8 cellular contexts compared by ENCODE assay signal in the genomic region with DNA sequence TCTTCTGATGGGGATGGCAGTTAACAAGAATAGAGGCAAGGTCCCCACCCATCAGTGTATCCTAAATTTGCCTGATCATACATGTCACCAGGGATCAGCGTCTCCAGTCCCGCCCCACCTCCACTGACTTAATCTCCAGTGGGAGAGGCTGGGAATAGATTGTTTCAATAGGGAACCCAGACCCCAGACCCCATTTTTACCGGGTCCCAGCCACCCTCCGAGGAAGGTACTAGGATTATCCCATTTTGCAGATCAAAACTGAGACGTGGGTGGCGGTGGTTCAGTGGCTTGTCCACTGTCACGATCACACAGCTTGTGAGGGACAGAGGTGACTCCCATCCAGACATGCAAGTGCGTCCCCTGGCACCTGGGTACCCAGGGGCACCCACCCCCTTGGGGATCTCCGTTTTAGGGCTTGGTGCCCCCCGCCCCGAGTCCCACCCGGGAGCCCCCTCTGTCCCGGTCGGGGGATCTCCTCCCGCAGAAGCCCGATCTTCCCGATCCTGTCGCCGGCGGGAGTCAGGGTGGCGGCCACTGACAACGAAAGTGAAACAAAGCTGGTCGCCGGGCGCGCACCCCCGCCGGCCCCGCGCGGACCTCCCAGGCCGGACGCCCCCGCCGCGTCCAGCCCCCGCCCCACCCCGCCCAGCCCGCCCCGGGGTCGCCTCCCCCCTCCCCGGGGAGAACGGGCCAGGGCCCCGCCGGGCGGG. TPM values are rescaled to one million over a fixed set of nuclear protein-coding genes. Genes with fewer than 3 reads are reported as not detected.
DNase-seq lines count a peak whose midpoint lies in the region; TF ChIP-seq lines count a peak whose summit lies in the region.

No MANE protein-coding gene starts in this region.

- H3K36me3 ChIP-seq in CD8-positive, alpha-beta memory T cell (ENCODE audit: insufficient read depth, low read length), result no peaks in the 10 kb centered on the region
- H3K36me3 ChIP-seq in OCI-LY7 (ENCODE audit: insufficient read depth, low read length) (no peaks in the 10 kb centered on the region), adrenal gland (replicated peaks in 1 of 2) (no peaks in the 10 kb centered on the region), right atrium auricular region (no peaks in the 10 kb centered on the region)

- H3K27ac ChIP-seq in CD8-positive, alpha-beta memory T cell (ENCODE audit: low read depth, low read length), result peak overlapping the region; percentile 78
- H3K27ac ChIP-seq in H9 (ENCODE audit: insufficient read length, low read depth, low read length) (no peak overlapping the region), OCI-LY7 (ENCODE audit: low read depth, low read length, poor library complexity, severe bottlenecking) (no peak overlapping the region), adrenal gland (peak overlapping the region; percentile 59 to 100 (median 97)), right atrium auricular region (peak overlapping the region; percentile 98)

- intact Hi-C loops in OCI-LY7 (cut with micrococcal nuclease; ENCODE audit: unreplicated experiment) (loop anchor here (5.0 kb wide), 1 partner anchor 77 kb away; a partner anchor contains a TSS), adrenal gland (cut with DNase I) (no loop called here), posterior vena cava (cut with DNase I) (no loop called here)

- H4K5ac ChIP-seq in H9 (ENCODE audit: insufficient read length, low read depth, low read length), result no peak overlapping the region

- H3K9me3 ChIP-seq in CD8-positive, alpha-beta memory T cell (ENCODE audit: low read length), result no peaks in the 10 kb centered on the region
- H3K9me3 ChIP-seq in H9 (ENCODE audit: control insufficient read depth, low read depth, low read length) (no peaks in the 10 kb centered on the region), OCI-LY7 (ENCODE audit: low read length) (no peaks in the 10 kb centered on the region), adrenal gland (replicated peaks in 1 of 3) (no peaks in the 10 kb centered on the region), right atrium auricular region (no peaks in the 10 kb centered on the region)

- H3K79me2 ChIP-seq in H9 (ENCODE audit: insufficient read depth, low read length), result peaks cover 2% of the 10 kb centered on the region; the same call in 1 of the 2 replicates
- H3K79me2 ChIP-seq in OCI-LY7 (ENCODE audit: insufficient read depth, low read depth, low read length), result no peaks in the 10 kb centered on the region

- H2BK15ac ChIP-seq in H9 (ENCODE audit: low read depth, low read length), result no peak overlapping the region

- H3K4me1 ChIP-seq in CD8-positive, alpha-beta memory T cell (ENCODE audit: insufficient read depth, low read length), result peaks cover 36% of the 10 kb centered on the region
- H3K4me1 ChIP-seq in H9 (ENCODE audit: insufficient read depth, low read length), result peaks cover 3% of the 10 kb centered on the region; the same call in 1 of the 2 replicates
- H3K4me1 ChIP-seq in OCI-LY7 (ENCODE audit: insufficient read depth, low read length, poor library complexity, severe bottlenecking), result peaks cover 43% of the 10 kb centered on the region
- peaks cover 14 to 48% of the 10 kb centered on the region in 2 donors for H3K4me1 ChIP-seq in adrenal gland (replicated peaks in 1 of 2)
- H3K4me1 ChIP-seq in right atrium auricular region, result peaks cover 0 to 64% of the 10 kb centered on the region in 2 donors

- peak overlapping the region; percentile 95 to 99 (median 97) for H3K27ac Mint-ChIP-seq in CD8-positive, alpha-beta memory T cell
- peak overlapping the region; percentile 65 to 93 (median 84); a peak in 6 of 7 replicates for H3K27ac Mint-ChIP-seq in H9

- peak; percentile 29 to 67 (median 34) for DNase-seq in CD8-positive, alpha-beta memory T cell
- DNase-seq in H9, result peak; percentile 34
- no peak for DNase-seq in OCI-LY7 (ENCODE audit: low spot score)
- peak; percentile 38 to 74 (median 63) for DNase-seq in adrenal gland
- no peak for DNase-seq in right atrium auricular region (ENCODE audit: low spot score)
- DNase-seq in posterior vena cava (ENCODE audit: low spot score), result peak; percentile 83
- DNase-seq in NCI-H774 (lab: John Stamatoyannopoulos, UW), result no peak
- DNase-seq in NOMO-1 treated with dmso at 0.1 percent for 144 hours (lab: John Stamatoyannopoulos, UW; ENCODE audit: unreplicated experiment), result no peak

- no peak overlapping the region for H2BK5ac ChIP-seq in H9 (ENCODE audit: insufficient read length, low read length)

- peaks cover 51 to 67% (median 62%) of the 10 kb centered on the region in 3 donors for H3K4me1 Mint-ChIP-seq in CD8-positive, alpha-beta memory T cell
- peaks cover 41 to 43% of the 10 kb centered on the region in 2 experiments for H3K4me1 Mint-ChIP-seq in H9

- H3K4me2 ChIP-seq in H9 (ENCODE audit: insufficient read depth, insufficient read length, low read length) (peak overlapping the region; percentile 99), OCI-LY7 (ENCODE audit: low read length) (peak overlapping the region; percentile 90)

- H3K9ac ChIP-seq in H9 (ENCODE audit: extremely low read depth, insufficient read length, low read length), result peak overlapping the region; percentile 24

- WGBS in H9 (ENCODE audit: extremely low coverage, insufficient read length, low lambda C conversion rate), result no CpG with 5 or more reads among the region's 46 CpGs
- WGBS in adrenal gland, 4 donors, result 1 to 11% (median 3%) methylated on average over 3 to 43 of the region's 46 CpGs

- peaks cover 24% of the 10 kb centered on the region for H3K23me2 ChIP-seq in H9 (ENCODE audit: insufficient read length, low read depth, low read length, poor library complexity, severe bottlenecking)

- no peaks in the 10 kb centered on the region for H4K20me1 ChIP-seq in H9 (ENCODE audit: control insufficient read depth, insufficient read depth, insufficient read length)
- no peaks in the 10 kb centered on the region for H4K20me1 ChIP-seq in OCI-LY7 (ENCODE audit: insufficient read depth, low read length)

- H3K79me1 ChIP-seq in H9 (ENCODE audit: insufficient read depth, low read depth, low read length, poor library complexity, severe bottlenecking), result no peaks in the 10 kb centered on the region

- no peak overlapping the region for H2AK5ac ChIP-seq in H9 (ENCODE audit: insufficient read length, low read length)

- H3K4ac ChIP-seq in H9 (ENCODE audit: low read depth, low read length), result no peak overlapping the region

- no peak overlapping the region for H3K23ac ChIP-seq in H9 (ENCODE audit: insufficient read length, low read depth, low read length)

- H3K27me3 ChIP-seq in CD8-positive, alpha-beta memory T cell (ENCODE audit: insufficient read depth, low read length, poor library complexity, severe bottlenecking), result no peaks in the 10 kb centered on the region
- H3K27me3 ChIP-seq in H9 (ENCODE audit: insufficient read depth, low read length) (no peaks in the 10 kb centered on the region), adrenal gland (no peaks in the 10 kb centered on the region), right atrium auricular region (no peaks in the 10 kb centered on the region)

- H3K9me2 ChIP-seq in OCI-LY7 (ENCODE audit: insufficient read depth, low read length), result no peaks in the 10 kb centered on the region

- peaks cover 0 to 1% (median 0%) of the 10 kb centered on the region in 5 donors for H3K9me3 Mint-ChIP-seq in CD8-positive, alpha-beta memory T cell
- H3K9me3 Mint-ChIP-seq in H9, result no peaks in the 10 kb centered on the region

- CTCF ChIA-PET in CD8-positive, alpha-beta memory T cell (lab: Charles Lee), result interaction anchor here (1.0 kb wide), 1 partner anchor 43 kb away, joined by 3 read pairs; no protein-coding TSS in a partner anchor
- CTCF ChIA-PET in OCI-LY7 (lab: Charles Lee; ENCODE audit: unreplicated experiment), result interaction anchor here (0.6 kb wide), 2 partner anchors 256 to 452 kb away, joined by 4 to 11 read pairs; no protein-coding TSS in a partner anchor

- H3K18ac ChIP-seq in H9 (ENCODE audit: insufficient read length, low read depth, low read length), result no peak overlapping the region

- no peak overlapping the region for H2BK120ac ChIP-seq in H9 (ENCODE audit: low read depth, low read length, poor library complexity, severe bottlenecking)

- peak overlapping the region; percentile 61 for H3K4me3 ChIP-seq in CD8-positive, alpha-beta memory T cell (ENCODE audit: low read length)
- H3K4me3 ChIP-seq in OCI-LY7 (ENCODE audit: low read depth, low read length, poor library complexity, severe bottlenecking), result peak overlapping the region; percentile 78
- H3K4me3 ChIP-seq in adrenal gland, result peak overlapping the region in 3 of 4 donors; percentile 55 to 84 (median 60)
- peak overlapping the region; percentile 79 to 86 for H3K4me3 ChIP-seq in right atrium auricular region

- no peak overlapping the region for H2BK20ac ChIP-seq in H9 (ENCODE audit: low read depth, low read length, poor library complexity, severe bottlenecking)

- peaks cover 0 to 2% of the 10 kb centered on the region in 2 donors for H3K27me3 Mint-ChIP-seq in CD8-positive, alpha-beta memory T cell
- no peaks in the 10 kb centered on the region for H3K27me3 Mint-ChIP-seq in H9 (ENCODE audit: low read depth)

- TF ChIP-seq POLR2A in adrenal gland (IDR thresholded peaks at IDR 0.05), result no peak

- H2BK12ac ChIP-seq in H9 (ENCODE audit: insufficient read length, low read depth, low read length), result no peak overlapping the region

- H3K36me3 Mint-ChIP-seq in CD8-positive, alpha-beta memory T cell, result peaks cover 0 to 18% (median 0%) of the 10 kb centered on the region in 3 donors
- H3K36me3 Mint-ChIP-seq in H9 (ENCODE audit: insufficient read depth in 1 of 3, low read depth in 3 of 3), result peaks cover 0 to 13% (median 2%) of the 10 kb centered on the region in 3 experiments; a peak in 3 of 7 replicates

- no peak overlapping the region for H3K56ac ChIP-seq in H9 (ENCODE audit: insufficient read length, low read depth, low read length)

- no TSS peak for BruUV-seq in OCI-LY7 (replicated peaks; lab: Mats Ljungman, UMichigan)

- H4K8ac ChIP-seq in H9 (replicated peaks; ENCODE audit: insufficient read length, low read depth, low read length), result no peak overlapping the region

- no peak overlapping the region for H3K14ac ChIP-seq in H9 (ENCODE audit: insufficient read depth, low read length)

- POLR2A ChIA-PET in CD8-positive, alpha-beta memory T cell (lab: Charles Lee), result interaction anchor here (0.6 to 2.2 kb wide), 6 partner anchors 12 to 1323 kb away, joined by 3 to 12 read pairs (median 5); a partner anchor contains a TSS
- POLR2A ChIA-PET in OCI-LY7 (lab: Charles Lee), result no interaction called here

- no peak overlapping the region for H4K91ac ChIP-seq in H9 (ENCODE audit: insufficient read length, low read depth, low read length)

- TF ChIP-seq CTCF in H9 (conservative IDR thresholded peaks at IDR 0.05), result no peak
- no peak for TF ChIP-seq CTCF in OCI-LY7 (conservative IDR thresholded peaks at IDR 0.05; ENCODE audit: low read length)
- no peak for TF ChIP-seq CTCF in adrenal gland (IDR thresholded peaks at IDR 0.05)
- TF ChIP-seq CTCF in right atrium auricular region (IDR thresholded peaks at IDR 0.05), result no peak

- no peak overlapping the region for H3T11ph ChIP-seq in H9 (ENCODE audit: low read length)

- H3K4me3 Mint-ChIP-seq in CD8-positive, alpha-beta memory T cell, result peak overlapping the region; percentile 91 to 95 (median 92)
- peak overlapping the region; percentile 73 to 88 for H3K4me3 Mint-ChIP-seq in H9

- H2AFZ ChIP-seq in H9 (ENCODE audit: low read length) (no peak overlapping the region), OCI-LY7 (ENCODE audit: low read length) (0 out of 2 replicates have a peak overlapping the region, but pooled peaks have one; percentile 1)

RNA-seq across cellular contexts. Expression of a gene that starts 0.5 kb away (rescaled TPM):
- 10 to 100 TPM; 74.2 to 84.4 TPM for total RNA-seq in CD8-positive, alpha-beta memory T cell
- 24.8 TPM for polyA plus RNA-seq in CD8-positive, alpha-beta memory T cell
- total RNA-seq in H9 (2021), result 58.6 and 61.4 TPM in 2 replicates
- total RNA-seq in OCI-LY7 (2014; rRNA removed; shearing (Covaris generic)), result 34.4 and 36.0 TPM in 2 replicates
- total RNA-seq in OCI-LY7 (2022), result 31.9 and 32.1 TPM in 2 replicates
- 100 to 1,000 TPM in 6 of 8 donors, 10 to 100 TPM in 2; 95.2 to 201 (median 111) TPM for total RNA-seq in adrenal gland
- polyA plus RNA-seq in adrenal gland, result 100 to 1,000 TPM in 1 of 3 donors, 10 to 100 TPM in 2; 50.0 to 162 (median 60.8) TPM
- total RNA-seq in right atrium auricular region, result 10 to 100 TPM; 72.3 to 86.3 TPM
- total RNA-seq in posterior vena cava, result 100 to 1,000 TPM in 1 of 2 donors, 10 to 100 TPM in 1; 73.1 to 107 TPM

RNA-seq across cellular contexts. Expression of a gene that starts 43.4 kb away (rescaled TPM):
- 1 to 10 TPM; 7.9 to 9.0 TPM for total RNA-seq in CD8-positive, alpha-beta memory T cell
- polyA plus RNA-seq in CD8-positive, alpha-beta memory T cell, result 1.7 TPM
- total RNA-seq in H9 (2021), result 89.6 and 97.4 TPM in 2 replicates
- 5.0 and 9.2 TPM in 2 replicates for total RNA-seq in OCI-LY7 (2014; rRNA removed; shearing (Covaris generic))
- 9.8 and 12.2 TPM in 2 replicates for total RNA-seq in OCI-LY7 (2022)
- 10 to 100 TPM; 33.1 to 87.6 (median 68.1) TPM for total RNA-seq in adrenal gland
- polyA plus RNA-seq in adrenal gland, result 10 to 100 TPM; 28.6 to 46.3 (median 31.8) TPM
- total RNA-seq in right atrium auricular region, result 10 to 100 TPM; 11.0 to 12.4 TPM
- 10 to 100 TPM; 11.1 to 15.3 TPM for total RNA-seq in posterior vena cava

RNA-seq across cellular contexts. Expression of a gene that starts 44.0 kb away (rescaled TPM):
- total RNA-seq in CD8-positive, alpha-beta memory T cell, result 10 to 100 TPM; 66.1 to 67.4 TPM
- 14.0 TPM for polyA plus RNA-seq in CD8-positive, alpha-beta memory T cell
- 47.2 and 50.4 TPM in 2 replicates for total RNA-seq in H9 (2021)
- total RNA-seq in OCI-LY7 (2014; rRNA removed; shearing (Covaris generic)), result 91.4 and 121 TPM in 2 replicates
- total RNA-seq in OCI-LY7 (2022), result 67.0 and 68.3 TPM in 2 replicates
- total RNA-seq in adrenal gland, result 10 to 100 TPM in 3 of 8 donors, 1 to 10 TPM in 5; 5.8 to 28.0 (median 9.0) TPM
- 1 to 10 TPM; 6.6 to 8.6 (median 7.8) TPM for polyA plus RNA-seq in adrenal gland
- 1 to 10 TPM; 4.0 to 5.8 TPM for total RNA-seq in right atrium auricular region
- total RNA-seq in posterior vena cava, result 1 to 10 TPM; 6.0 to 7.0 TPM

Comparison
In these comparisons a context has a peak if more than half of its experiments do, and no peak if none do; other contexts are left out.
1. DNase-seq: peak in CD8-positive, alpha-beta memory T cell (5 of 5), H9 (single experiment), adrenal gland (7 of 7) and posterior vena cava (single experiment); none in OCI-LY7 (single experiment), right atrium auricular region (single experiment), NCI-H774 (single experiment) and NOMO-1 treated with dmso at 0.1 percent for 144 hours (single experiment).
2. H3K27ac ChIP-seq: peak in CD8-positive, alpha-beta memory T cell (single experiment), adrenal gland (5 of 5) and right atrium auricular region (2 of 2); none in H9 (single experiment) and OCI-LY7 (single experiment).
3. Peak in every context shown above with its lines, with median percentiles within 50 percentile points of each other: H3K4me3 ChIP-seq.